In genomic region chr7:150322833-150323681, GRCh38 we compare ENCODE assay signal across 8 cellular contexts. TPM values are rescaled to one million over a fixed set of nuclear protein-coding genes. Genes with fewer than 3 reads are reported as not detected.
A peak's percentile ranks its signal among the peaks of the same experiment; 100 is the strongest.
DNase-seq lines count a peak whose midpoint lies in the region; ATAC-seq lines count a peak whose summit lies in the region.

Gene ACTR3C, minus strand, starts transcription at chr7:150323545. Its CDS starts 28,249 bp downstream, at chr7:150295296.
Gene LRRC61, plus strand, starts transcription at chr7:150323355. Its CDS starts 13,507 bp downstream, at chr7:150336862.

- H3K4me3 Mint-ChIP-seq in activated naive CD8-positive, alpha-beta T cell treated with anti-CD3 and anti-CD28 coated beads, Interleukin-2, amount 50 U/mL, for 24 hours, result peak within 1 kb of the TSS; percentile 91

- H3K4me3 ChIP-seq in iPS-11a (ENCODE audit: low read depth, low read length), result peak within 1 kb of the TSS; percentile 82

- DNase-seq in DMS79 (lab: John Stamatoyannopoulos, UW) (peak; percentile 55), LoVo (ENCODE audit: low spot score) (peak; percentile 92), SK-N-DZ (ENCODE audit: low spot score) (peak; percentile 89), Kasumi-1 (lab: John Stamatoyannopoulos, UW) (no peak)
- DNase-seq in activated naive CD8-positive, alpha-beta T cell treated with anti-CD3 and anti-CD28 coated beads, Interleukin-2, amount 50 U/mL, for 24 hours, result peak; percentile 80
- DNase-seq in stimulated activated CD4-positive, alpha-beta T cell treated with anti-CD3 and anti-CD28 coated beads, Interleukin-12 subunit alpha, Interleukin-12 subunit beta, amount 100 ng/mL, for 4 hours, result peak; percentile 64

- H3K9me3 Mint-ChIP-seq in activated naive CD8-positive, alpha-beta T cell treated with anti-CD3 and anti-CD28 coated beads, Interleukin-2, amount 50 U/mL, for 24 hours, result no peaks in the 10 kb centered on the region

- H3K4me1 Mint-ChIP-seq in activated naive CD8-positive, alpha-beta T cell treated with anti-CD3 and anti-CD28 coated beads, Interleukin-2, amount 50 U/mL, for 24 hours, result peaks cover 44% of the 10 kb centered on the region

- H3K27ac Mint-ChIP-seq in activated naive CD8-positive, alpha-beta T cell treated with anti-CD3 and anti-CD28 coated beads, Interleukin-2, amount 50 U/mL, for 24 hours, result peak within 1 kb of the TSS; percentile 97

- peaks cover 29% of the 10 kb centered on the region for H3K36me3 Mint-ChIP-seq in activated naive CD8-positive, alpha-beta T cell treated with anti-CD3 and anti-CD28 coated beads, Interleukin-2, amount 50 U/mL, for 24 hours (ENCODE audit: low read depth)

- ATAC-seq in GM21717 (IDR thresholded peaks at IDR 0.05; ENCODE audit: unreplicated experiment), result peak; percentile 53
- peak; percentile 42 for ATAC-seq in activated naive CD8-positive, alpha-beta T cell treated with anti-CD3 and anti-CD28 coated beads, Interleukin-2, amount 50 U/mL, for 24 hours

- no peaks in the 10 kb centered on the region for H3K27me3 Mint-ChIP-seq in activated naive CD8-positive, alpha-beta T cell treated with anti-CD3 and anti-CD28 coated beads, Interleukin-2, amount 50 U/mL, for 24 hours

RNA-seq across cellular contexts. Expression of gene ACTR3C, which starts in this region (rescaled TPM):
- 3.4 TPM in 1 of 2 replicates, not detected in the other for polyA plus RNA-seq in SK-N-DZ (2014; cell fraction: cytosol; rRNA removed)
- 0.26 and 1.4 TPM in 2 replicates for polyA plus RNA-seq in SK-N-DZ (2014; cell fraction: nucleus; rRNA removed)

RNA-seq across cellular contexts. Expression of gene LRRC61, which starts in this region (rescaled TPM):
- 87.8 and 98.1 TPM in 2 replicates for polyA plus RNA-seq in SK-N-DZ (2014; cell fraction: cytosol; rRNA removed)
- 56.6 and 67.9 TPM in 2 replicates for polyA plus RNA-seq in SK-N-DZ (2014; cell fraction: nucleus; rRNA removed)

Comparison
In these comparisons a context has a peak if more than half of its experiments do, and no peak if none do; other contexts are left out.
1. DNase-seq: peak in DMS79 (single experiment), LoVo (single experiment), SK-N-DZ (single experiment), activated naive CD8-positive, alpha-beta T cell treated with anti-CD3 and anti-CD28 coated beads, Interleukin-2, amount 50 U/mL, for 24 hours (single experiment) and stimulated activated CD4-positive, alpha-beta T cell treated with anti-CD3 and anti-CD28 coated beads, Interleukin-12 subunit alpha, Interleukin-12 subunit beta, amount 100 ng/mL, for 4 hours (single experiment); none in Kasumi-1 (0 of 2).